Comparison of ENCODE assay signal across 15 cellular contexts in the genomic region with DNA sequence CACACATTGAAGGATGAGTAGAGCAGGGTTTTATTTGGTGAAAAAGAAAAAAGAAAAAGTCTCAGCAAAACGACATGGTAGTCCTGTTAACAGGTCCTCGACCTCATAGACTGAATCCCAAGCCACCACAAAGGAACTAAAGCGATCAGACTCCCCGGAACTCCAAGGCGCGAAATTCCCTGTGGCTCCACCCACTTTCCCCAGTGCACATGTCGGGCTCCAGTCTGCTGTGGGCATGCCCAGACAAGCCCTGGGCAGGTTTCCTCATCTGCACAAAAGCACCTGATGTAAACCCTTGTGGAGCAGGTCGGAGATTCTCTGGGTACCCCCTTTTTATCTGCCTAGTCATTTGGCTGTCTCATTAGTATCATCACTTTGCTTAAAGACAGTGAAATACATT.
"Had no signal": no experiment of that assay in that cellular context is flagged by ENCODE, and none has a peak within 500 bp of the region (broad histone marks: within the 10 kb centered on the region; RNA-seq: fewer than 3 reads in every experiment).

No MANE protein-coding gene starts in this region.

- H3K4me3 Mint-ChIP-seq: activated naive CD8-positive, alpha-beta T cell treated with anti-CD3 and anti-CD28 coated beads for 36 hours; activated T-cell treated with anti-CD3 and anti-CD28 coated beads, Interleukin-2, amount 50 U/mL, for 4 hours; natural killer cell treated with Interleukin-12 subunit alpha and Interleukin-12 subunit beta and Interleukin-15 and Interleukin-18, amount 100 ng/mL, for 72 hours; stimulated activated naive CD8-positive, alpha-beta T cell treated with anti-CD3 and anti-CD28 coated beads, Interleukin-15, amount 100 ng/mL, for 72 hours; T-helper 17 cell had no signal

- ATAC-seq: activated CD4-positive, CD25-positive, alpha-beta regulatory T cell treated with anti-CD3 and anti-CD28 coated beads, Interleukin-2, amount 50 U/mL, for 24 hours; activated T-cell treated with anti-CD3 and anti-CD28 coated beads, Interleukin-2, amount 50 U/mL, for 4 hours; esophagus mucosa; left lobe of liver; natural killer cell treated with Interleukin-12 subunit alpha and Interleukin-12 subunit beta and Interleukin-15 and Interleukin-18, amount 100 ng/mL, for 72 hours; stimulated activated naive CD8-positive, alpha-beta T cell treated with anti-CD3 and anti-CD28 coated beads, Interleukin-15, amount 100 ng/mL, for 72 hours; T-helper 17 cell had no signal

- DNase-seq: activated CD4-positive, alpha-beta T cell treated with anti-CD3 and anti-CD28 coated beads, Interleukin-2, amount 50 U/mL, for 4 hours; activated gamma-delta T cell; activated naive CD8-positive, alpha-beta T cell treated with anti-CD3 and anti-CD28 coated beads for 36 hours; activated T-cell treated with anti-CD3 and anti-CD28 coated beads, Interleukin-2, amount 50 U/mL, for 4 hours; brain microvascular endothelial cell; cerebellar nuclear complex; dermis blood vessel endothelial cell; stimulated activated CD4-positive, alpha-beta T cell treated with anti-CD3 and anti-CD28 coated beads, Interleukin-4, amount 100 ng/mL, for 24 hours; stimulated activated naive CD8-positive, alpha-beta T cell treated with anti-CD3 and anti-CD28 coated beads, Interleukin-15, amount 100 ng/mL, for 72 hours; T-helper 17 cell had no signal

- H3K4me3 ChIP-seq: thoracic aorta had no signal

- H3K36me3 Mint-ChIP-seq: activated naive CD8-positive, alpha-beta T cell treated with anti-CD3 and anti-CD28 coated beads for 36 hours had no signal

- H3K9me3 ChIP-seq: thoracic aorta had no signal

- H3K27ac ChIP-seq: brain microvascular endothelial cell, thoracic aorta had no signal

- H3K4me1 Mint-ChIP-seq: activated naive CD8-positive, alpha-beta T cell treated with anti-CD3 and anti-CD28 coated beads for 36 hours; stimulated activated naive CD8-positive, alpha-beta T cell treated with anti-CD3 and anti-CD28 coated beads, Interleukin-15, amount 100 ng/mL, for 72 hours; T-helper 17 cell had no signal

- H3K36me3 ChIP-seq: brain microvascular endothelial cell, thoracic aorta had no signal

- H3K27ac Mint-ChIP-seq: activated naive CD8-positive, alpha-beta T cell treated with anti-CD3 and anti-CD28 coated beads for 36 hours; natural killer cell treated with Interleukin-12 subunit alpha and Interleukin-12 subunit beta and Interleukin-15 and Interleukin-18, amount 100 ng/mL, for 72 hours; T-helper 17 cell had no signal

- H3K27me3 Mint-ChIP-seq: activated naive CD8-positive, alpha-beta T cell treated with anti-CD3 and anti-CD28 coated beads for 36 hours; natural killer cell treated with Interleukin-12 subunit alpha and Interleukin-12 subunit beta and Interleukin-15 and Interleukin-18, amount 100 ng/mL, for 72 hours; stimulated activated naive CD8-positive, alpha-beta T cell treated with anti-CD3 and anti-CD28 coated beads, Interleukin-15, amount 100 ng/mL, for 72 hours; T-helper 17 cell had no signal

- H3K27me3 ChIP-seq: brain microvascular endothelial cell had no signal
